1 cellular context compared by ENCODE assay signal in genomic region chr14:64721899-64722298, GRCh38.
TF ChIP-seq lines count a peak whose summit lies in the region.

No MANE protein-coding gene starts in this region.

TF ChIP-seq in H1, 55 proteins besides CTCF, POLR2A, EP300 and RAD21:
- TF ChIP-seq EGR1 (IDR thresholded peaks at IDR 0.05; ENCODE audit: borderline replicate concordance, low read depth, low read length) = no peak
- no peak for TF ChIP-seq BRCA1 (IDR thresholded peaks at IDR 0.05; ENCODE audit: low read depth, low read length)
- no peak for TF ChIP-seq PHF8 (conservative IDR thresholded peaks at IDR 0.05; ENCODE audit: low read depth, low read length)
- no peak for TF ChIP-seq SIX5 (IDR thresholded peaks at IDR 0.05; ENCODE audit: low read depth, low read length)
- TF ChIP-seq SUZ12 (IDR thresholded peaks at IDR 0.05; ENCODE audit: low read length) = no peak
- TF ChIP-seq CTBP2 (IDR thresholded peaks at IDR 0.05; ENCODE audit: borderline replicate concordance, insufficient read depth, insufficient read length, low read length) = no peak
- TF ChIP-seq SP1 (IDR thresholded peaks at IDR 0.05; ENCODE audit: low read depth, low read length) = no peak
- TF ChIP-seq ASH2L (IDR thresholded peaks at IDR 0.05; ENCODE audit: low read length) = no peak
- TF ChIP-seq FOSL1 (IDR thresholded peaks at IDR 0.05; ENCODE audit: insufficient read depth, low read depth, low read length) = no peak
- no peak for TF ChIP-seq KDM1A (IDR thresholded peaks at IDR 0.05; ENCODE audit: borderline replicate concordance, low read length)
- no peak for TF ChIP-seq USF2 (IDR thresholded peaks at IDR 0.05; ENCODE audit: low read length)
- TF ChIP-seq JUND (IDR thresholded peaks at IDR 0.05; ENCODE audit: low read length) = no peak
- TF ChIP-seq NANOG (IDR thresholded peaks at IDR 0.05; ENCODE audit: insufficient read depth, low read depth, low read length, poor library complexity, severe bottlenecking) = no peak
- no peak for TF ChIP-seq TAF7 (optimal IDR thresholded peaks at IDR 0.05; ENCODE audit: borderline replicate concordance, low read depth, low read length)
- no peak for TF ChIP-seq RBBP5 (IDR thresholded peaks at IDR 0.05; ENCODE audit: borderline replicate concordance, low read depth, low read length)
- TF ChIP-seq CBX5 (IDR thresholded peaks at IDR 0.05; ENCODE audit: low read depth, low read length) = no peak
